9 cellular contexts compared by ENCODE assay signal in the genomic region with DNA sequence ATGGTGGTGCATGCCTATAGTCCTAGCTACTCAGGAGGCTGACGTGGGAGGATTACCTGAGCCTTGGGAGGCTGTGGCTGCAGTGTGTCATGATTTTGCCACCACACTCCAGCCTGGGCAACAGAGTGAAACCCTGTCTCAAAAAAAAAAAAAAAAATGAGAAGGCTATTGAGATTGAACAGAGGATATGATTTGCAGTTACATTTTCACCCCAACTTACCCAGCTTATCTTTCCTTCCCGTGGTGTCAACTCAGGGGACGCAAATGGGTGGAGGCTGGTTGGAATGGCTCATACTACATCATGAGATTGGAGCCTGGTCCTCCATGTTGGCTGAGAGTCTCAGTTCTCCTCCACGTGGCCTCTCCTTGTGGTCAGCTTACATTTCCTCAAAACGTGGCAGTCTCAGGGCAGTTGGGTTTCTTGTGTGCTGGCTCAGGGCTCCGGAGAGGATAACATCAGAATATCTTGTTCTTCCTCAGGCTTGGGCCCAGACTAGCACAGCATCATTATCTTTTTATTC. TPM values are rescaled to one million over a fixed set of nuclear protein-coding genes. Genes with fewer than 3 reads are reported as not detected.
DNase-seq lines count a peak whose midpoint lies in the region; ATAC-seq and TF ChIP-seq lines count a peak whose summit lies in the region.
"Had no signal": no experiment of that assay in that cellular context is flagged by ENCODE, and none has a peak within 500 bp of the region (broad histone marks: within the 10 kb centered on the region; RNA-seq: fewer than 3 reads in every experiment).

No MANE protein-coding gene starts in this region.

- peak; percentile 25 for ATAC-seq in GM18502 (IDR thresholded peaks at IDR 0.05; ENCODE audit: poor library complexity, unreplicated experiment)
- ATAC-seq in T-cell (replicated peaks in 1 of 4): no peak
- ATAC-seq in HG03521 (IDR thresholded peaks at IDR 0.05; ENCODE audit: unreplicated experiment): no peak
- no peak for ATAC-seq in HG02840 (IDR thresholded peaks at IDR 0.05; ENCODE audit: low FRiP score, unreplicated experiment)

- peak overlapping the region in 1 of 3 donors; percentile 22 for H3K4me3 Mint-ChIP-seq in T-cell

- DNase-seq in T-cell (no peak), fibroblast of pulmonary artery (ENCODE audit: low read depth) (peak; percentile 12), pons (ENCODE audit: low spot score) (peak; percentile 73), COR-L47 (lab: John Stamatoyannopoulos, UW) (no peak), cerebellum (ENCODE audit: low spot score) (no peak)
- DNase-seq: DMS53 had no signal

- H3K27me3 Mint-ChIP-seq in T-cell: no peaks in the 10 kb centered on the region

- H3K27ac Mint-ChIP-seq in T-cell: peak overlapping the region; percentile 47 to 75

- H3K4me3 ChIP-seq in fibroblast of pulmonary artery (replicated peaks; ENCODE audit: low read depth, low read length): no peak overlapping the region

- H3K4me1 Mint-ChIP-seq in T-cell: peaks cover 49 to 82% (median 60%) of the 10 kb centered on the region in 3 donors

- POLR2A ChIA-PET in T-cell (lab: Charles Lee): no interaction called here

- H3K9me3 Mint-ChIP-seq in T-cell: peaks cover 0 to 5% (median 2%) of the 10 kb centered on the region in 3 donors

- peaks cover 3% of the 10 kb centered on the region for H3K36me3 Mint-ChIP-seq in T-cell

- TF ChIP-seq CTCF in fibroblast of pulmonary artery (IDR thresholded peaks at IDR 0.05; ENCODE audit: low read length, missing control alignments): no peak

- CTCF ChIA-PET in T-cell (lab: Charles Lee): interaction anchor here in 1 of 2 donors (0.7 kb wide), 1 partner anchor 30 kb away, joined by 3 read pairs; no protein-coding TSS in a partner anchor

RNA-seq across cellular contexts. Expression of gene NSMCE1, which starts 17.2 kb away (rescaled TPM):
- total RNA-seq in T-cell (10 to 100 TPM; 53.5 to 83.2 (median 73.9) TPM), cerebellum (27.0 TPM)

RNA-seq across cellular contexts. Expression of gene IL4R, which starts 28.0 kb away (rescaled TPM):
- total RNA-seq in T-cell: 100 to 1,000 TPM; 186 to 281 (median 221) TPM
- total RNA-seq in cerebellum: 3.6 TPM

Comparison
In these comparisons a context has a peak if more than half of its experiments do, and no peak if none do; other contexts are left out.
1. DNase-seq: peak in fibroblast of pulmonary artery (single experiment) and pons (single experiment); none in T-cell (0 of 34), COR-L47 (single experiment) and cerebellum (single experiment).
2. RNA of gene IL4R, which starts 28.0 kb away (total RNA-seq): 186 to 281 TPM in T-cell; 3.6 TPM in cerebellum (single experiment); every median in the first group is over 10 times any median in the second.